In genomic region chr1:2229032-2229920, GRCh38 we compare ENCODE assay signal across 1 cellular context.
TF ChIP-seq lines count a peak whose summit lies in the region.

No MANE protein-coding gene starts in this region.

TF ChIP-seq in GM12878, 131 proteins besides CTCF, POLR2A, EP300 and RAD21 (continued from another document):
- TF ChIP-seq IRF5 (IDR thresholded peaks at IDR 0.05; ENCODE audit: borderline replicate concordance) (no peak), IKZF1 (conservative IDR thresholded peaks at IDR 0.05) (peak; percentile 33; the same call in 1 of the 2 replicates), RBBP5 (conservative IDR thresholded peaks at IDR 0.05) (no peak), ATF7 (IDR thresholded peaks at IDR 0.05; ENCODE audit: low read depth) (no peak), HCFC1 (IDR thresholded peaks at IDR 0.05; ENCODE audit: low read length) (no peak), RAD51 (IDR thresholded peaks at IDR 0.05) (no peak), TCF12 (IDR thresholded peaks at IDR 0.05; ENCODE audit: low read depth, low read length) (peak; percentile 62; the same call in 1 of the 2 replicates), BHLHE40 (IDR thresholded peaks at IDR 0.05; ENCODE audit: borderline replicate concordance in 1 of 2, low read depth in 2 of 2, low read length in 1 of 2) (peak in 1 of 2 experiments; percentile 74; a peak in 1 of 4 replicates), HDGF (IDR thresholded peaks at IDR 0.05) (0 out of 2 replicates have a peak, but pooled peaks have one; percentile 16), BRCA1 (IDR thresholded peaks at IDR 0.05; ENCODE audit: low read depth, low read length) (no peak), MAX (IDR thresholded peaks at IDR 0.05; ENCODE audit: low read depth, low read length) (peak; percentile 36; the same call in 1 of the 2 replicates), BCL11A (IDR thresholded peaks at IDR 0.05; ENCODE audit: low read depth, low read length) (no peak), ZNF217 (IDR thresholded peaks at IDR 0.05) (no peak)
- TF ChIP-seq, protein P1, sequence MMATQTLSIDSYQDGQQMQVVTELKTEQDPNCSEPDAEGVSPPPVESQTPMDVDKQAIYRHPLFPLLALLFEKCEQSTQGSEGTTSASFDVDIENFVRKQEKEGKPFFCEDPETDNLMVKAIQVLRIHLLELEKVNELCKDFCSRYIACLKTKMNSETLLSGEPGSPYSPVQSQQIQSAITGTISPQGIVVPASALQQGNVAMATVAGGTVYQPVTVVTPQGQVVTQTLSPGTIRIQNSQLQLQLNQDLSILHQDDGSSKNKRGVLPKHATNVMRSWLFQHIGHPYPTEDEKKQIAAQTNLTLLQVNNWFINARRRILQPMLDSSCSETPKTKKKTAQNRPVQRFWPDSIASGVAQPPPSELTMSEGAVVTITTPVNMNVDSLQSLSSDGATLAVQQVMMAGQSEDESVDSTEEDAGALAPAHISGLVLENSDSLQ (IDR thresholded peaks at IDR 0.05) = peak; percentile 55; the same call in 1 of the 2 replicates
